1 cellular context compared by ENCODE assay signal in the genomic region with DNA sequence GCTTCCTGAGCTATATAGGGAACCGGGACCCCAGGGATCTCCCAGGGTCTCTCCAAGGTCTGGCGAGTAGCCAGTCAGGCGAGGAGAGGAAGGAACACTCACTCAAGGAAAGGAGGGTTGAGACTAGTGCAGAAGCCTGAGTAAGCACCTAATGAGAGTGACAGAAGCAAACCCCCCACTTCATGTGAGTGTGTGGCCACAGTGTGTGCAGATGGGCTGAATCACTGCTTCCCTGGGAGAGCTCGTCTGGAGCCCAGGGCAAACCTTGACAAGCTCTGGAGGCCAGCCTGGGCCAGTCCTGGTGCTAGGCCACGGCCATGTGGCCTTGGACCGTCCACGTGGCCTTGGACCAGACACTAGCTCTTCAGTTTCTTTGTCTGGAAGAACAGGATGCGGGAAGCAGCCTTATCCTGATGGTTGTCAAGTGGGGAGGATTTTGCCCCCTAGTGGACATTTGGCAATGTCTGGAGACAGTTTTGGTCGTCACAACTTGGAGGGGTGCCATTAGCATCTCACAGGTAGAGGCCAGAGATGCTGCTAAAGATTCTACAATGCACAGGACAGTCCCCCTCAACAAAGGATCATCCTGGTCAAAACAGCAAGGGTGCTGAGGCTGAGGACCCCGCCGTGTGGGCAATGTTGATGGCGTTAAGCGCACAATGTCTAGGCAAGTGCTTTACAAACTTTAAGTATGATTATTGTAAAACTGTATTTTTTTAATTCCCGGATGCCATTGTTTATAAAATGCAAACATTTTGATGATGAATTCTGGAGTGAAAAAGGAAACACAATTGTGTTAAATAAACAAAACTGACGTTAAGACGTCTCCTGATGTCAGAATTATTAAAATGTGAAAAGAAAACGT.
TF ChIP-seq lines count a peak whose summit lies in the region.

No MANE protein-coding gene starts in this region.

TF ChIP-seq in HepG2, 621 proteins besides CTCF, POLR2A, EP300 and RAD21 (continued from another document and continues in another):
- TF ChIP-seq JUND (CRISPR knock-in tag; IDR thresholded peaks at IDR 0.05) (no peak), ZFP36 (IDR thresholded peaks at IDR 0.05; ENCODE audit: borderline replicate concordance, low read depth, low read length, partially characterized antibody) (no peak), ZC3H13 (CRISPR knock-in tag; IDR thresholded peaks at IDR 0.05) (no peak), ZNF329 (CRISPR knock-in tag; IDR thresholded peaks at IDR 0.05; ENCODE audit: low read depth) (no peak), ZNF234 (CRISPR knock-in tag; conservative IDR thresholded peaks at IDR 0.05) (no peak), MLLT10 (CRISPR knock-in tag; IDR thresholded peaks at IDR 0.05) (no peak), DR1 (CRISPR knock-in tag; IDR thresholded peaks at IDR 0.05) (no peak), ZNF296 (CRISPR knock-in tag; conservative IDR thresholded peaks at IDR 0.05) (no peak), ZNF224 (CRISPR knock-in tag; IDR thresholded peaks at IDR 0.05) (no peak), CCAR2 (optimal IDR thresholded peaks at IDR 0.05; ENCODE audit: low read depth, low read length) (no peak), BRD4 (CRISPR knock-in tag; IDR thresholded peaks at IDR 0.05) (peak; percentile 71; the same call in 1 of the 2 replicates), NFIC (IDR thresholded peaks at IDR 0.05; ENCODE audit: low read length) (no peak), RCOR2 (CRISPR knock-in tag; IDR thresholded peaks at IDR 0.05) (peak; percentile 82; the same call in 1 of the 2 replicates), ZNF570 (CRISPR knock-in tag; IDR thresholded peaks at IDR 0.05; ENCODE audit: borderline replicate concordance) (no peak), KAT7 (CRISPR knock-in tag; IDR thresholded peaks at IDR 0.05; ENCODE audit: borderline replicate concordance) (peak; percentile 75; the same call in 1 of the 2 replicates), DPF2 (CRISPR knock-in tag; IDR thresholded peaks at IDR 0.05; ENCODE audit: borderline replicate concordance, low read depth) (no peak), MBNL3 (CRISPR knock-in tag; conservative IDR thresholded peaks at IDR 0.05) (no peak), NCOA1 (CRISPR knock-in tag; IDR thresholded peaks at IDR 0.05) (peak; percentile 33; the same call in 1 of the 2 replicates), ZNF563 (CRISPR knock-in tag; IDR thresholded peaks at IDR 0.05) (peak; percentile 44; the same call in 1 of the 2 replicates), SMARCE1 (IDR thresholded peaks at IDR 0.05; ENCODE audit: borderline replicate concordance) (no peak), SIX4 (CRISPR knock-in tag; IDR thresholded peaks at IDR 0.05) (no peak), MIER3 (CRISPR knock-in tag; IDR thresholded peaks at IDR 0.05; ENCODE audit: borderline replicate concordance) (peak; percentile 81; the same call in 1 of the 2 replicates), ZNF235 (CRISPR knock-in tag; IDR thresholded peaks at IDR 0.05; ENCODE audit: borderline replicate concordance) (peak; percentile 68; the same call in 1 of the 2 replicates), GATAD1 (CRISPR knock-in tag; IDR thresholded peaks at IDR 0.05) (peak; percentile 73), SYNCRIP (IDR thresholded peaks at IDR 0.05; ENCODE audit: insufficient read depth, low read depth, low read length) (no peak), SNAPC2 (CRISPR knock-in tag; IDR thresholded peaks at IDR 0.05) (0 out of 2 replicates have a peak, but pooled peaks have one; percentile 44), SKI (IDR thresholded peaks at IDR 0.05; ENCODE audit: partially characterized antibody) (peak; percentile 63), SPEN (CRISPR knock-in tag; IDR thresholded peaks at IDR 0.05; ENCODE audit: low read depth) (no peak; the same call in 1 of the 2 replicates), GATA4 (IDR thresholded peaks at IDR 0.05; ENCODE audit: borderline replicate concordance, low read depth) (no peak), MEIS2 (CRISPR knock-in tag; IDR thresholded peaks at IDR 0.05) (peak; percentile 77; the same call in 1 of the 2 replicates)
- TF ChIP-seq, protein P1, sequence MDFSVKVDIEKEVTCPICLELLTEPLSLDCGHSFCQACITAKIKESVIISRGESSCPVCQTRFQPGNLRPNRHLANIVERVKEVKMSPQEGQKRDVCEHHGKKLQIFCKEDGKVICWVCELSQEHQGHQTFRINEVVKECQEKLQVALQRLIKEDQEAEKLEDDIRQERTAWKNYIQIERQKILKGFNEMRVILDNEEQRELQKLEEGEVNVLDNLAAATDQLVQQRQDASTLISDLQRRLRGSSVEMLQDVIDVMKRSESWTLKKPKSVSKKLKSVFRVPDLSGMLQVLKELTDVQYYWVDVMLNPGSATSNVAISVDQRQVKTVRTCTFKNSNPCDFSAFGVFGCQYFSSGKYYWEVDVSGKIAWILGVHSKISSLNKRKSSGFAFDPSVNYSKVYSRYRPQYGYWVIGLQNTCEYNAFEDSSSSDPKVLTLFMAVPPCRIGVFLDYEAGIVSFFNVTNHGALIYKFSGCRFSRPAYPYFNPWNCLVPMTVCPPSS (IDR thresholded peaks at IDR 0.05): no peak
- TF ChIP-seq, protein P2, sequence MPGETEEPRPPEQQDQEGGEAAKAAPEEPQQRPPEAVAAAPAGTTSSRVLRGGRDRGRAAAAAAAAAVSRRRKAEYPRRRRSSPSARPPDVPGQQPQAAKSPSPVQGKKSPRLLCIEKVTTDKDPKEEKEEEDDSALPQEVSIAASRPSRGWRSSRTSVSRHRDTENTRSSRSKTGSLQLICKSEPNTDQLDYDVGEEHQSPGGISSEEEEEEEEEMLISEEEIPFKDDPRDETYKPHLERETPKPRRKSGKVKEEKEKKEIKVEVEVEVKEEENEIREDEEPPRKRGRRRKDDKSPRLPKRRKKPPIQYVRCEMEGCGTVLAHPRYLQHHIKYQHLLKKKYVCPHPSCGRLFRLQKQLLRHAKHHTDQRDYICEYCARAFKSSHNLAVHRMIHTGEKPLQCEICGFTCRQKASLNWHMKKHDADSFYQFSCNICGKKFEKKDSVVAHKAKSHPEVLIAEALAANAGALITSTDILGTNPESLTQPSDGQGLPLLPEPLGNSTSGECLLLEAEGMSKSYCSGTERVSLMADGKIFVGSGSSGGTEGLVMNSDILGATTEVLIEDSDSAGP (CRISPR knock-in tag; IDR thresholded peaks at IDR 0.05; ENCODE audit: borderline replicate concordance): peak; percentile 82
- TF ChIP-seq, protein P3, sequence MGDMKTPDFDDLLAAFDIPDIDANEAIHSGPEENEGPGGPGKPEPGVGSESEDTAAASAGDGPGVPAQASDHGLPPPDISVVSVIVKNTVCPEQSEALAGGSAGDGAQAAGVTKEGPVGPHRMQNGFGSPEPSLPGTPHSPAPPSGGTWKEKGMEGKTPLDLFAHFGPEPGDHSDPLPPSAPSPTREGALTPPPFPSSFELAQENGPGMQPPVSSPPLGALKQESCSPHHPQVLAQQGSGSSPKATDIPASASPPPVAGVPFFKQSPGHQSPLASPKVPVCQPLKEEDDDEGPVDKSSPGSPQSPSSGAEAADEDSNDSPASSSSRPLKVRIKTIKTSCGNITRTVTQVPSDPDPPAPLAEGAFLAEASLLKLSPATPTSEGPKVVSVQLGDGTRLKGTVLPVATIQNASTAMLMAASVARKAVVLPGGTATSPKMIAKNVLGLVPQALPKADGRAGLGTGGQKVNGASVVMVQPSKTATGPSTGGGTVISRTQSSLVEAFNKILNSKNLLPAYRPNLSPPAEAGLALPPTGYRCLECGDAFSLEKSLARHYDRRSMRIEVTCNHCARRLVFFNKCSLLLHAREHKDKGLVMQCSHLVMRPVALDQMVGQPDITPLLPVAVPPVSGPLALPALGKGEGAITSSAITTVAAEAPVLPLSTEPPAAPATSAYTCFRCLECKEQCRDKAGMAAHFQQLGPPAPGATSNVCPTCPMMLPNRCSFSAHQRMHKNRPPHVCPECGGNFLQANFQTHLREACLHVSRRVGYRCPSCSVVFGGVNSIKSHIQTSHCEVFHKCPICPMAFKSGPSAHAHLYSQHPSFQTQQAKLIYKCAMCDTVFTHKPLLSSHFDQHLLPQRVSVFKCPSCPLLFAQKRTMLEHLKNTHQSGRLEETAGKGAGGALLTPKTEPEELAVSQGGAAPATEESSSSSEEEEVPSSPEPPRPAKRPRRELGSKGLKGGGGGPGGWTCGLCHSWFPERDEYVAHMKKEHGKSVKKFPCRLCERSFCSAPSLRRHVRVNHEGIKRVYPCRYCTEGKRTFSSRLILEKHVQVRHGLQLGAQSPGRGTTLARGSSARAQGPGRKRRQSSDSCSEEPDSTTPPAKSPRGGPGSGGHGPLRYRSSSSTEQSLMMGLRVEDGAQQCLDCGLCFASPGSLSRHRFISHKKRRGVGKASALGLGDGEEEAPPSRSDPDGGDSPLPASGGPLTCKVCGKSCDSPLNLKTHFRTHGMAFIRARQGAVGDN (CRISPR knock-in tag; IDR thresholded peaks at IDR 0.05): peak; percentile 99
- TF ChIP-seq, protein P4, sequence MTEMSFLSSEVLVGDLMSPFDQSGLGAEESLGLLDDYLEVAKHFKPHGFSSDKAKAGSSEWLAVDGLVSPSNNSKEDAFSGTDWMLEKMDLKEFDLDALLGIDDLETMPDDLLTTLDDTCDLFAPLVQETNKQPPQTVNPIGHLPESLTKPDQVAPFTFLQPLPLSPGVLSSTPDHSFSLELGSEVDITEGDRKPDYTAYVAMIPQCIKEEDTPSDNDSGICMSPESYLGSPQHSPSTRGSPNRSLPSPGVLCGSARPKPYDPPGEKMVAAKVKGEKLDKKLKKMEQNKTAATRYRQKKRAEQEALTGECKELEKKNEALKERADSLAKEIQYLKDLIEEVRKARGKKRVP (CRISPR knock-in tag; IDR thresholded peaks at IDR 0.05): no peak
- TF ChIP-seq, protein P5, sequence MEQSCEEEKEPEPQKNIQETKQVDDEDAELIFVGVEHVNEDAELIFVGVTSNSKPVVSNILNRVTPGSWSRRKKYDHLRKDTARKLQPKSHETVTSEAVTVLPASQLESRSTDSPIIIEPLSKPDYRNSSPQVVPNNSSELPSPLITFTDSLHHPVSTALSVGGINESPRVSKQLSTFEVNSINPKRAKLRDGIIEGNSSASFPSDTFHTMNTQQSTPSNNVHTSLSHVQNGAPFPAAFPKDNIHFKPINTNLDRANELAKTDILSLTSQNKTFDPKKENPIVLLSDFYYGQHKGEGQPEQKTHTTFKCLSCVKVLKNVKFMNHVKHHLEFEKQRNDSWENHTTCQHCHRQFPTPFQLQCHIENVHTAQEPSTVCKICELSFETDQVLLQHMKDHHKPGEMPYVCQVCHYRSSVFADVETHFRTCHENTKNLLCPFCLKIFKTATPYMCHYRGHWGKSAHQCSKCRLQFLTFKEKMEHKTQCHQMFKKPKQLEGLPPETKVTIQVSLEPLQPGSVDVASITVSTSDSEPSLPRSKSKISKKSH (CRISPR knock-in tag; IDR thresholded peaks at IDR 0.05; ENCODE audit: borderline replicate concordance): peak; percentile 53; the same call in 1 of the 2 replicates
- TF ChIP-seq, protein P6, sequence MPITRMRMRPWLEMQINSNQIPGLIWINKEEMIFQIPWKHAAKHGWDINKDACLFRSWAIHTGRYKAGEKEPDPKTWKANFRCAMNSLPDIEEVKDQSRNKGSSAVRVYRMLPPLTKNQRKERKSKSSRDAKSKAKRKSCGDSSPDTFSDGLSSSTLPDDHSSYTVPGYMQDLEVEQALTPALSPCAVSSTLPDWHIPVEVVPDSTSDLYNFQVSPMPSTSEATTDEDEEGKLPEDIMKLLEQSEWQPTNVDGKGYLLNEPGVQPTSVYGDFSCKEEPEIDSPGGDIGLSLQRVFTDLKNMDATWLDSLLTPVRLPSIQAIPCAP (CRISPR knock-in tag; IDR thresholded peaks at IDR 0.05; ENCODE audit: low read depth): no peak
- TF ChIP-seq, protein P7, sequence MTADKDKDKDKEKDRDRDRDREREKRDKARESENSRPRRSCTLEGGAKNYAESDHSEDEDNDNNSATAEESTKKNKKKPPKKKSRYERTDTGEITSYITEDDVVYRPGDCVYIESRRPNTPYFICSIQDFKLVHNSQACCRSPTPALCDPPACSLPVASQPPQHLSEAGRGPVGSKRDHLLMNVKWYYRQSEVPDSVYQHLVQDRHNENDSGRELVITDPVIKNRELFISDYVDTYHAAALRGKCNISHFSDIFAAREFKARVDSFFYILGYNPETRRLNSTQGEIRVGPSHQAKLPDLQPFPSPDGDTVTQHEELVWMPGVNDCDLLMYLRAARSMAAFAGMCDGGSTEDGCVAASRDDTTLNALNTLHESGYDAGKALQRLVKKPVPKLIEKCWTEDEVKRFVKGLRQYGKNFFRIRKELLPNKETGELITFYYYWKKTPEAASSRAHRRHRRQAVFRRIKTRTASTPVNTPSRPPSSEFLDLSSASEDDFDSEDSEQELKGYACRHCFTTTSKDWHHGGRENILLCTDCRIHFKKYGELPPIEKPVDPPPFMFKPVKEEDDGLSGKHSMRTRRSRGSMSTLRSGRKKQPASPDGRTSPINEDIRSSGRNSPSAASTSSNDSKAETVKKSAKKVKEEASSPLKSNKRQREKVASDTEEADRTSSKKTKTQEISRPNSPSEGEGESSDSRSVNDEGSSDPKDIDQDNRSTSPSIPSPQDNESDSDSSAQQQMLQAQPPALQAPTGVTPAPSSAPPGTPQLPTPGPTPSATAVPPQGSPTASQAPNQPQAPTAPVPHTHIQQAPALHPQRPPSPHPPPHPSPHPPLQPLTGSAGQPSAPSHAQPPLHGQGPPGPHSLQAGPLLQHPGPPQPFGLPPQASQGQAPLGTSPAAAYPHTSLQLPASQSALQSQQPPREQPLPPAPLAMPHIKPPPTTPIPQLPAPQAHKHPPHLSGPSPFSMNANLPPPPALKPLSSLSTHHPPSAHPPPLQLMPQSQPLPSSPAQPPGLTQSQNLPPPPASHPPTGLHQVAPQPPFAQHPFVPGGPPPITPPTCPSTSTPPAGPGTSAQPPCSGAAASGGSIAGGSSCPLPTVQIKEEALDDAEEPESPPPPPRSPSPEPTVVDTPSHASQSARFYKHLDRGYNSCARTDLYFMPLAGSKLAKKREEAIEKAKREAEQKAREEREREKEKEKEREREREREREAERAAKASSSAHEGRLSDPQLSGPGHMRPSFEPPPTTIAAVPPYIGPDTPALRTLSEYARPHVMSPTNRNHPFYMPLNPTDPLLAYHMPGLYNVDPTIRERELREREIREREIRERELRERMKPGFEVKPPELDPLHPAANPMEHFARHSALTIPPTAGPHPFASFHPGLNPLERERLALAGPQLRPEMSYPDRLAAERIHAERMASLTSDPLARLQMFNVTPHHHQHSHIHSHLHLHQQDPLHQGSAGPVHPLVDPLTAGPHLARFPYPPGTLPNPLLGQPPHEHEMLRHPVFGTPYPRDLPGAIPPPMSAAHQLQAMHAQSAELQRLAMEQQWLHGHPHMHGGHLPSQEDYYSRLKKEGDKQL (CRISPR knock-in tag; IDR thresholded peaks at IDR 0.05; ENCODE audit: low read depth): no peak
- TF ChIP-seq, protein P8, sequence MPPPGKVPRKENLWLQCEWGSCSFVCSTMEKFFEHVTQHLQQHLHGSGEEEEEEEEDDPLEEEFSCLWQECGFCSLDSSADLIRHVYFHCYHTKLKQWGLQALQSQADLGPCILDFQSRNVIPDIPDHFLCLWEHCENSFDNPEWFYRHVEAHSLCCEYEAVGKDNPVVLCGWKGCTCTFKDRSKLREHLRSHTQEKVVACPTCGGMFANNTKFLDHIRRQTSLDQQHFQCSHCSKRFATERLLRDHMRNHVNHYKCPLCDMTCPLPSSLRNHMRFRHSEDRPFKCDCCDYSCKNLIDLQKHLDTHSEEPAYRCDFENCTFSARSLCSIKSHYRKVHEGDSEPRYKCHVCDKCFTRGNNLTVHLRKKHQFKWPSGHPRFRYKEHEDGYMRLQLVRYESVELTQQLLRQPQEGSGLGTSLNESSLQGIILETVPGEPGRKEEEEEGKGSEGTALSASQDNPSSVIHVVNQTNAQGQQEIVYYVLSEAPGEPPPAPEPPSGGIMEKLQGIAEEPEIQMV (CRISPR knock-in tag; IDR thresholded peaks at IDR 0.05; ENCODE audit: low read depth): peak; percentile 66; the same call in 1 of the 2 replicates
